ENCODE assay signal across 12 cellular contexts in genomic region chr6:38773338-38773737, GRCh38. TPM values are rescaled to one million over a fixed set of nuclear protein-coding genes. Genes with fewer than 3 reads are reported as not detected.
DNase-seq lines count a peak whose midpoint lies in the region; ATAC-seq and TF ChIP-seq lines count a peak whose summit lies in the region.
"Had no signal": no experiment of that assay in that cellular context is flagged by ENCODE, and none has a peak within 500 bp of the region (broad histone marks: within the 10 kb centered on the region; RNA-seq: fewer than 3 reads in every experiment).

No MANE protein-coding gene starts in this region.

- no peak overlapping the region for H2AFZ ChIP-seq in OCI-LY3 (ENCODE audit: low read depth, low read length)

- no peak for TF ChIP-seq POLR2A in esophagus squamous epithelium (IDR thresholded peaks at IDR 0.05)

- H4K20me1 ChIP-seq in OCI-LY3 (ENCODE audit: insufficient read depth, low read length), result no peaks in the 10 kb centered on the region

- H3K4me3 ChIP-seq in OCI-LY3 (ENCODE audit: low read length), result no peak overlapping the region
- H3K4me3 ChIP-seq in esophagus squamous epithelium, result no peak overlapping the region
- H3K4me3 ChIP-seq: coronary artery had no signal

- H3K9ac ChIP-seq in OCI-LY3 (ENCODE audit: low read length), result no peak overlapping the region

- peaks cover 12% of the 10 kb centered on the region for H3K4me1 Mint-ChIP-seq in stimulated activated naive CD8-positive, alpha-beta T cell treated with anti-CD3 and anti-CD28 coated beads, Interleukin-15, amount 100 ng/mL, for 72 hours

- H3K79me2 ChIP-seq in OCI-LY3 (ENCODE audit: low read length), result no peaks in the 10 kb centered on the region

- WGBS in esophagus squamous epithelium, 2 donors, result 60 to 88% methylated on average over 1 to 3 of the region's 3 CpGs

- TF ChIP-seq CTCF in OCI-LY3 (IDR thresholded peaks at IDR 0.05; ENCODE audit: low read depth, low read length) (peak; percentile 67), esophagus squamous epithelium (IDR thresholded peaks at IDR 0.05) (peak in 5 of 6 experiments; percentile 13 to 66 (median 30))

- H3K36me3 ChIP-seq in OCI-LY3 (replicated peaks; ENCODE audit: low read depth, low read length) (peaks cover 5% of the 10 kb centered on the region), esophagus squamous epithelium (no peaks in the 10 kb centered on the region)
- H3K36me3 ChIP-seq: neutrophil had no signal

- H3K4me2 ChIP-seq in OCI-LY3 (ENCODE audit: low read length), result peak overlapping the region; percentile 70; the same call in 1 of the 2 replicates

- H3K4me1 ChIP-seq in OCI-LY3 (ENCODE audit: low read length) (peaks cover 49% of the 10 kb centered on the region), esophagus squamous epithelium (peaks cover 0 to 12% (median 4%) of the 10 kb centered on the region in 3 donors)

- DNase-seq in activated naive CD4-positive, alpha-beta T cell treated with Interleukin-2 at 50 U/mL for 16 hours, result peak; percentile 4
- no peak for DNase-seq in activated naive CD4-positive, alpha-beta T cell treated with anti-CD3 and anti-CD28 coated beads, Interleukin-2, amount 50 U/mL, for 16 hours
- DNase-seq in esophagus squamous epithelium (lab: John Stamatoyannopoulos, UW), result no peak
- DNase-seq in stimulated activated naive CD8-positive, alpha-beta T cell treated with anti-CD3 and anti-CD28 coated beads, Interleukin-15, amount 100 ng/mL, for 72 hours, result peak; percentile 13 to 17
- no peak for DNase-seq in NOMO-1 (lab: John Stamatoyannopoulos, UW; ENCODE audit: unreplicated experiment in 2 of 2)
- DNase-seq in Right ventricle myocardium inferior (ENCODE audit: missing footprints), result no peak
- DNase-seq: substantia nigra had no signal

- peaks cover 0 to 6% of the 10 kb centered on the region in 2 donors for H3K9me3 Mint-ChIP-seq in stimulated activated naive CD8-positive, alpha-beta T cell treated with anti-CD3 and anti-CD28 coated beads, Interleukin-15, amount 100 ng/mL, for 72 hours

- intact Hi-C loops in esophagus squamous epithelium (cut with DNase I), result no loop called here
- intact Hi-C loops in Right ventricle myocardium inferior (cut with DNase I), result no loop called here

- no peak overlapping the region for H3K27ac Mint-ChIP-seq in stimulated activated naive CD8-positive, alpha-beta T cell treated with anti-CD3 and anti-CD28 coated beads, Interleukin-15, amount 100 ng/mL, for 72 hours
- H3K27ac Mint-ChIP-seq: T-helper 1 cell treated with Interleukin-12 subunit alpha and Interleukin-12 subunit beta and Interleukin-4 antibody, amounts not matched to agents 30 μg/mL and 1 μg/mL, for 36 hours had no signal

- H3K4me3 Mint-ChIP-seq in stimulated activated naive CD8-positive, alpha-beta T cell treated with anti-CD3 and anti-CD28 coated beads, Interleukin-15, amount 100 ng/mL, for 72 hours, result no peak overlapping the region
- H3K4me3 Mint-ChIP-seq: T-helper 1 cell treated with Interleukin-12 subunit alpha and Interleukin-12 subunit beta and Interleukin-4 antibody, amounts not matched to agents 30 μg/mL and 1 μg/mL, for 36 hours had no signal

- H3K27me3 ChIP-seq in OCI-LY3 (ENCODE audit: low read depth, low read length) (no peaks in the 10 kb centered on the region), esophagus squamous epithelium (no peaks in the 10 kb centered on the region)
- H3K27me3 ChIP-seq: neutrophil had no signal

- H3K27ac ChIP-seq in OCI-LY3 (ENCODE audit: low read length) (no peak overlapping the region), esophagus squamous epithelium (no peak overlapping the region)
- H3K27ac ChIP-seq: coronary artery, neutrophil had no signal

- peak; percentile 54 for ATAC-seq in stimulated activated naive CD8-positive, alpha-beta T cell treated with anti-CD3 and anti-CD28 coated beads, Interleukin-15, amount 100 ng/mL, for 72 hours
- ATAC-seq in HG02970 (IDR thresholded peaks at IDR 0.05; ENCODE audit: low FRiP score, unreplicated experiment), result no peak
- ATAC-seq in Right ventricle myocardium inferior, result no peak

- H3K27me3 Mint-ChIP-seq in stimulated activated naive CD8-positive, alpha-beta T cell treated with anti-CD3 and anti-CD28 coated beads, Interleukin-15, amount 100 ng/mL, for 72 hours, result peaks cover 19% of the 10 kb centered on the region

- no peaks in the 10 kb centered on the region for H3K9me3 ChIP-seq in OCI-LY3 (ENCODE audit: insufficient read depth, low read length)
- no peaks in the 10 kb centered on the region for H3K9me3 ChIP-seq in esophagus squamous epithelium
- H3K9me3 ChIP-seq: neutrophil had no signal

RNA-seq across cellular contexts. Expression of gene DNAH8, which starts 58.2 kb away (rescaled TPM):
- total RNA-seq in esophagus squamous epithelium, result under 1 TPM in 2 of 4 donors, not detected in 2; under 0.01 to 0.03 TPM
- total RNA-seq in Right ventricle myocardium inferior, result not detected

Comparison
In these comparisons a context has a peak if more than half of its experiments do, and no peak if none do; other contexts are left out.
1. DNase-seq: peak in activated naive CD4-positive, alpha-beta T cell treated with Interleukin-2 at 50 U/mL for 16 hours (single experiment) and stimulated activated naive CD8-positive, alpha-beta T cell treated with anti-CD3 and anti-CD28 coated beads, Interleukin-15, amount 100 ng/mL, for 72 hours (2 of 2); none in activated naive CD4-positive, alpha-beta T cell treated with anti-CD3 and anti-CD28 coated beads, Interleukin-2, amount 50 U/mL, for 16 hours (single experiment), esophagus squamous epithelium (single experiment), NOMO-1 (0 of 2) and Right ventricle myocardium inferior (single experiment).